In the genomic region with DNA sequence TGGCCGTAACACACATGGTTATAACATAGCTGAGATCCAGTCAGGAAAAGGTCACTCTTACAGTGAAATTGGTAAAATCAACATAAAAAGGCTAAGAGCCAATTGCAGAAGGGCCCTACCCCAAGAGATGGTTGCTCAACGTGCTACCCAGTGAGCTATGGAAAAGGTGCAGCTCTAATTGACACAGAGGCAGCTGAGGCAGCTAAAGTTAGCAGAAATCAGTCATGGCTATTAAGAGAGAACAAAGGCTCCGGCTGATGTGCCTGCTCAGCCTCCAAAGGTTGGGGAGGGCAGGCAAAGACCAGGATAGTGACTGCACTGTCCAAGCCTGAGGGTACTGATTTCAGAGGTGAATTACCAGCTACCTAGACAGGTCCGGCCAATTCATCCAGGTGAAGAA, we compare ENCODE assay signal across 17 cellular contexts.
"Had no signal": no experiment of that assay in that cellular context is flagged by ENCODE, and none has a peak within 500 bp of the region (broad histone marks: within the 10 kb centered on the region; RNA-seq: fewer than 3 reads in every experiment).

No MANE protein-coding gene starts in this region.

- H3K4me3 ChIP-seq: colonic mucosa, esophagus muscularis mucosa, gastroesophageal sphincter, heart left ventricle, left lung, right lobe of liver, smooth muscle cell, testis had no signal

- H3K27ac ChIP-seq: brain microvascular endothelial cell, colonic mucosa, esophagus muscularis mucosa, gastroesophageal sphincter, heart left ventricle, left lung, right lobe of liver, testis had no signal

- H3K4me1 ChIP-seq: colonic mucosa, esophagus muscularis mucosa, gastroesophageal sphincter, heart left ventricle, left lung, right lobe of liver, testis had no signal

- H3K9me3 ChIP-seq: colonic mucosa, esophagus muscularis mucosa, gastroesophageal sphincter, heart left ventricle, left lung, right lobe of liver, testis had no signal

- DNase-seq: activated CD4-positive, alpha-beta T cell treated with anti-CD3 and anti-CD28 coated beads, Interleukin-2, amount 10 ng/mL, durations not matched to agents 24 days and 14 days; activated CD8-positive, alpha-beta T cell treated with anti-CD3 and anti-CD28 coated beads for 36 hours; activated naive CD4-positive, alpha-beta T cell treated with Interleukin-2 at 50 U/mL for 16 hours; activated T-cell treated with anti-CD3 and anti-CD28 coated beads, Interleukin-2, amount 50 U/mL, for 1 hour; brain microvascular endothelial cell; central memory CD4-positive, alpha-beta T cell; colonic mucosa; heart left ventricle; kidney; left lung; right lobe of liver; stimulated activated CD4-positive, alpha-beta T cell treated with anti-CD3 and anti-CD28 coated beads, Interleukin-4, amount 100 ng/mL, for 1 hour; T1000; testis had no signal

- ATAC-seq: activated CD8-positive, alpha-beta T cell treated with anti-CD3 and anti-CD28 coated beads for 36 hours; gastroesophageal sphincter; heart left ventricle; left lung; right lobe of liver had no signal

- H3K27me3 ChIP-seq: brain microvascular endothelial cell, colonic mucosa, esophagus muscularis mucosa, gastroesophageal sphincter, heart left ventricle, left lung, right lobe of liver, testis had no signal
